23 cellular contexts compared by ENCODE assay signal in the genomic region with DNA sequence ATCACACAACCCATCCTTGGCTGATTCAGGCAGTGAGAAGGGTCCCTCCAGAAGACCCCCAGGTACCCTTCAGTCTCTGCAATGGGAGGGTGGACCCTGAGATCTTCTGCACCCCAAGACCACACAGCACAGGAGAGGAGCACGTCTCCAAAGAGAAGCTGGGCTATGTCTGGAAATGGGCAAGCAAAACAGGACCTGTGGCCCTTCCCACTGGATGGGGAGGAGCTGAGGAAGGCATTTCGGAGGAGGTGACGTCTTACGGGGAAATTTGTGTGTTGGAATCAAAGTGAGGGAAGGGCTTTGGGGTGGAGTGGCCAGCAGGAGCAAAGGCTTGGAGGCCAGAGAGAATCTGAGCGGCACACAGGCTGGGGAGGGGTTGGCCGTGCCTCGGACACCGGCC. TPM values are rescaled to one million over a fixed set of nuclear protein-coding genes. Genes with fewer than 3 reads are reported as not detected.
"Had no signal": no experiment of that assay in that cellular context is flagged by ENCODE, and none has a peak within 500 bp of the region (broad histone marks: within the 10 kb centered on the region; RNA-seq: fewer than 3 reads in every experiment).

No MANE protein-coding gene starts in this region.

- DNase-seq: activated CD4-positive, alpha-beta T cell treated with anti-CD3 and anti-CD28 coated beads, Interleukin-2, amount 50 U/mL, for 1 hour; activated CD4-positive, CD25-positive, alpha-beta regulatory T cell treated with anti-CD3 and anti-CD28 coated beads, Interleukin-2, amount 50 U/mL, for 72 hours; activated CD8-positive, alpha-beta memory T cell treated with anti-CD3 and anti-CD28 coated beads, Interleukin-2, amount 50 U/mL, for 4 hours; activated effector memory CD4-positive, alpha-beta T cell treated with anti-CD3 and anti-CD28 coated beads, Interleukin-2, amount 50 U/mL, for 16 hours; activated T-cell treated with anti-CD3 and anti-CD28 coated beads, Interleukin-2, amount 50 U/mL, for 72 hours; T1000; transverse colon; uterus had no signal

- H3K4me3 ChIP-seq: lung, prostate gland, right atrium auricular region, suprapubic skin, transverse colon, uterus had no signal

- H3K27me3 ChIP-seq: right atrium auricular region, suprapubic skin, transverse colon, uterus had no signal

- H3K27ac ChIP-seq: prostate gland, right atrium auricular region, suprapubic skin, transverse colon, uterus had no signal

- FAIRE-seq: astrocyte, colon, endometrium, frontal cortex, keratinocyte had no signal

- H3K36me3 ChIP-seq: prostate gland, right atrium auricular region, suprapubic skin, transverse colon, uterus had no signal

- ATAC-seq: activated T-cell treated with anti-CD3 and anti-CD28 coated beads, Interleukin-2, amount 50 U/mL, for 72 hours had no signal

- H3K9me3 ChIP-seq: prostate gland, right atrium auricular region, suprapubic skin, transverse colon, uterus had no signal

- H3K4me1 ChIP-seq: prostate gland, right atrium auricular region, suprapubic skin, transverse colon, uterus had no signal

RNA-seq across cellular contexts. Expression of a gene that starts 16.5 kb away (rescaled TPM):
- total RNA-seq: activated T-cell treated with anti-CD3 and anti-CD28 coated beads, Interleukin-2, amount 50 U/mL, for 72 hours; astrocyte; frontal cortex; left lobe of liver; lung; osteoblast; prostate gland; right atrium auricular region; skeletal muscle tissue; suprapubic skin; T-helper 1 cell treated with Interleukin-12 subunit alpha and Interleukin-12 subunit beta and Interleukin-4 antibody, amounts not matched to agents 30 ng/mL and 1 ng/mL, for 36 hours; transverse colon; uterus had no signal
- polyA plus RNA-seq: adipose tissue, esophagus, keratinocyte, lung had no signal
